In the genomic region with DNA sequence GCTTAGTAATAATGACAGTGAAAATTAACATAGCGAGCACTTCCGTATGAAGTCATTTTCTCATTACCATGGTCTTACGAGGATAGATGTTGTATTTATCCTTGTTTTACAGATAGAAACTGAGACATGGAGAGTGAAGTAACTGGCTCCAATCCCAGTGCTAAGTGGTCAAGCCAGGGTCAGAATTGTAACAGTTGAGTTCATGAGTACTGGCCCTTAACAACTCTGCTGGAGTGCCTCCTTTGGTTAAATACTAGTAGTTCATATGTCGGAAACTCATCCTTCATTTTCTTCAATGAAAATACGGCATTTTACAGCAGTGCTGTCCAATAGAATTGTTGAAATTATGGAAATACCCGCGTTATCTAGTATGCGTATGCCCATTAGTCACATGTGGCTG, we compare ENCODE assay signal across 23 cellular contexts.
"Had no signal": no experiment of that assay in that cellular context is flagged by ENCODE, and none has a peak within 500 bp of the region (broad histone marks: within the 10 kb centered on the region; RNA-seq: fewer than 3 reads in every experiment).

No MANE protein-coding gene starts in this region.

- H3K36me3 Mint-ChIP-seq: brain, WTC11 had no signal

- H3K27me3 ChIP-seq: esophagus squamous epithelium, ovary, stomach, upper lobe of left lung had no signal

- H3K27ac ChIP-seq: esophagus squamous epithelium, psoas muscle, SK-N-MC, skin epidermis had no signal

- ATAC-seq: activated CD8-positive, alpha-beta T cell treated with anti-CD3 and anti-CD28 coated beads for 36 hours; psoas muscle; right cardiac atrium; WTC11 had no signal

- H3K4me3 Mint-ChIP-seq: activated CD8-positive, alpha-beta T cell treated with anti-CD3 and anti-CD28 coated beads for 36 hours; activated naive CD4-positive, alpha-beta T cell treated with anti-CD3 and anti-CD28 coated beads for 36 hours; activated T-cell treated with anti-CD3 and anti-CD28 coated beads, Interleukin-2, amount 50 U/mL, for 24 hours; brain; central memory CD8-positive, alpha-beta T cell; T-helper 2 cell treated with Interferon-gamma antibody and Interleukin-4, amounts not matched to agents 5 μg/mL and 100 μg/mL, for 36 hours; WTC11 had no signal

- H3K9me3 ChIP-seq: esophagus squamous epithelium, ovary, psoas muscle, stomach, upper lobe of left lung had no signal

- H3K27me3 Mint-ChIP-seq: activated CD8-positive, alpha-beta T cell treated with anti-CD3 and anti-CD28 coated beads for 36 hours; activated T-cell treated with anti-CD3 and anti-CD28 coated beads, Interleukin-2, amount 50 U/mL, for 24 hours; brain; central memory CD8-positive, alpha-beta T cell had no signal

- H3K27ac Mint-ChIP-seq: activated CD8-positive, alpha-beta T cell treated with anti-CD3 and anti-CD28 coated beads for 36 hours; activated naive CD4-positive, alpha-beta T cell treated with anti-CD3 and anti-CD28 coated beads for 36 hours; activated T-cell treated with anti-CD3 and anti-CD28 coated beads, Interleukin-2, amount 50 U/mL, for 24 hours; brain; T-helper 2 cell treated with Interferon-gamma antibody and Interleukin-4, amounts not matched to agents 5 μg/mL and 100 μg/mL, for 36 hours had no signal

- H3K36me3 ChIP-seq: esophagus squamous epithelium, ovary, stomach had no signal

- DNase-seq: activated CD4-positive, alpha-beta T cell treated with anti-CD3 and anti-CD28 coated beads for 4 hours; activated CD8-positive, alpha-beta T cell treated with anti-CD3 and anti-CD28 coated beads for 36 hours; activated naive CD4-positive, alpha-beta T cell treated with anti-CD3 and anti-CD28 coated beads for 36 hours; activated T-cell treated with anti-CD3 and anti-CD28 coated beads, Interleukin-2, amount 50 U/mL, for 24 hours; effector CD8-positive, alpha-beta T cell; esophagus squamous epithelium; mammary epithelial cell; ovary; psoas muscle; right cardiac atrium; stimulated activated CD4-positive, alpha-beta T cell treated with anti-CD3 and anti-CD28 coated beads, Interleukin-15, amount 100 ng/mL, for 24 hours; stimulated activated CD4-positive, alpha-beta T cell treated with anti-CD3 and anti-CD28 coated beads, Interleukin-4, amount 100 ng/mL, for 1 hour; stomach; upper lobe of left lung had no signal

- H3K9me3 Mint-ChIP-seq: activated CD8-positive, alpha-beta T cell treated with anti-CD3 and anti-CD28 coated beads for 36 hours; activated naive CD4-positive, alpha-beta T cell treated with anti-CD3 and anti-CD28 coated beads for 36 hours; activated T-cell treated with anti-CD3 and anti-CD28 coated beads, Interleukin-2, amount 50 U/mL, for 24 hours; brain; central memory CD8-positive, alpha-beta T cell; T-helper 2 cell treated with Interferon-gamma antibody and Interleukin-4, amounts not matched to agents 5 μg/mL and 100 μg/mL, for 36 hours; WTC11 had no signal

- H3K4me3 ChIP-seq: esophagus squamous epithelium, ovary, psoas muscle, SK-N-MC, skin epidermis, stomach, upper lobe of left lung had no signal

- FAIRE-seq: endothelial cell of umbilical vein, islet of Langerhans, TTC549 had no signal
